ENCODE assay signal across 25 cellular contexts in genomic region chr12:32307352-32307751, GRCh38.
"Had no signal": no experiment of that assay in that cellular context is flagged by ENCODE, and none has a peak within 500 bp of the region (broad histone marks: within the 10 kb centered on the region; RNA-seq: fewer than 3 reads in every experiment).

No MANE protein-coding gene starts in this region.

- H3K27ac ChIP-seq: tibial nerve had no signal

- H3K4me3 ChIP-seq: tibial nerve had no signal

- H3K4me1 Mint-ChIP-seq: activated T-helper 17 cell treated with anti-CD3 and anti-CD28 coated beads, Interleukin-2, amount 50 U/mL, for 72 hours had no signal

- DNase-seq: activated CD4-positive, alpha-beta T cell treated with anti-CD3 and anti-CD28 coated beads, Interleukin-2, amount 10 ng/mL, durations not matched to agents 7 days and 5 days; activated CD4-positive, CD25-positive, alpha-beta regulatory T cell treated with anti-CD3 and anti-CD28 coated beads, Interleukin-2, amount 50 U/mL, for 72 hours; activated CD8-positive, alpha-beta T cell treated with anti-CD3 and anti-CD28 coated beads for 36 hours; activated gamma-delta T cell treated with Interleukin-2 at 50 U/mL for 16 hours; activated naive CD4-positive, alpha-beta T cell treated with anti-CD3 and anti-CD28 coated beads, Interleukin-2, amount 50 U/mL, for 16 hours; activated T-cell treated with anti-CD3 and anti-CD28 coated beads, Interleukin-2, amount 50 U/mL, for 4 hours; amniotic stem cell; caudate nucleus; cortex of kidney; effector memory CD8-positive, alpha-beta T cell; foreskin fibroblast; head of caudate nucleus; hippocampal formation; left cardiac atrium; mammary epithelial cell; naive B cell; posterior cingulate gyrus; right cardiac atrium; stimulated activated CD4-positive, alpha-beta T cell treated with anti-CD3 and anti-CD28 coated beads, Interleukin-15, amount 100 ng/mL, for 24 hours; stimulated activated CD4-positive, alpha-beta T cell treated with anti-CD3 and anti-CD28 coated beads, Interleukin-2, amount 100 ng/mL, for 24 hours; stimulated activated naive CD4-positive, alpha-beta T cell treated with Interleukin-2 at 50 U/mL for 16 hours had no signal

- ATAC-seq: activated CD8-positive, alpha-beta T cell treated with anti-CD3 and anti-CD28 coated beads for 36 hours; activated T-cell treated with anti-CD3 and anti-CD28 coated beads, Interleukin-2, amount 50 U/mL, for 4 hours; activated T-helper 17 cell treated with anti-CD3 and anti-CD28 coated beads, Interleukin-2, amount 50 U/mL, for 72 hours; effector memory CD8-positive, alpha-beta T cell; esophagus mucosa; left cardiac atrium; right cardiac atrium had no signal

- H3K4me3 Mint-ChIP-seq: activated CD4-positive, alpha-beta T cell treated with anti-CD3 and anti-CD28 coated beads, Interleukin-2, amount 10 ng/mL, durations not matched to agents 7 days and 5 days; activated CD8-positive, alpha-beta T cell treated with anti-CD3 and anti-CD28 coated beads for 36 hours; activated T-cell treated with anti-CD3 and anti-CD28 coated beads, Interleukin-2, amount 50 U/mL, for 4 hours; activated T-helper 17 cell treated with anti-CD3 and anti-CD28 coated beads, Interleukin-2, amount 50 U/mL, for 72 hours; effector memory CD8-positive, alpha-beta T cell; mesothelial cell of epicardium; naive B cell had no signal

- H3K27me3 ChIP-seq: tibial nerve had no signal

- H3K9me3 ChIP-seq: tibial nerve had no signal

- H3K9me3 Mint-ChIP-seq: activated CD4-positive, alpha-beta T cell treated with anti-CD3 and anti-CD28 coated beads, Interleukin-2, amount 10 ng/mL, durations not matched to agents 7 days and 5 days; activated CD8-positive, alpha-beta T cell treated with anti-CD3 and anti-CD28 coated beads for 36 hours; activated T-cell treated with anti-CD3 and anti-CD28 coated beads, Interleukin-2, amount 50 U/mL, for 4 hours; activated T-helper 17 cell treated with anti-CD3 and anti-CD28 coated beads, Interleukin-2, amount 50 U/mL, for 72 hours; effector memory CD8-positive, alpha-beta T cell; mesothelial cell of epicardium; naive B cell had no signal

- H3K27me3 Mint-ChIP-seq: activated CD4-positive, alpha-beta T cell treated with anti-CD3 and anti-CD28 coated beads, Interleukin-2, amount 10 ng/mL, durations not matched to agents 7 days and 5 days; activated CD8-positive, alpha-beta T cell treated with anti-CD3 and anti-CD28 coated beads for 36 hours; activated T-helper 17 cell treated with anti-CD3 and anti-CD28 coated beads, Interleukin-2, amount 50 U/mL, for 72 hours; effector memory CD8-positive, alpha-beta T cell; naive B cell had no signal

- H3K36me3 Mint-ChIP-seq: naive B cell had no signal

- H3K27ac Mint-ChIP-seq: activated CD4-positive, alpha-beta T cell treated with anti-CD3 and anti-CD28 coated beads, Interleukin-2, amount 10 ng/mL, durations not matched to agents 7 days and 5 days; activated CD8-positive, alpha-beta T cell treated with anti-CD3 and anti-CD28 coated beads for 36 hours; activated T-helper 17 cell treated with anti-CD3 and anti-CD28 coated beads, Interleukin-2, amount 50 U/mL, for 72 hours; effector memory CD8-positive, alpha-beta T cell; naive B cell had no signal
